ENCODE assay signal across 20 cellular contexts in the genomic region with DNA sequence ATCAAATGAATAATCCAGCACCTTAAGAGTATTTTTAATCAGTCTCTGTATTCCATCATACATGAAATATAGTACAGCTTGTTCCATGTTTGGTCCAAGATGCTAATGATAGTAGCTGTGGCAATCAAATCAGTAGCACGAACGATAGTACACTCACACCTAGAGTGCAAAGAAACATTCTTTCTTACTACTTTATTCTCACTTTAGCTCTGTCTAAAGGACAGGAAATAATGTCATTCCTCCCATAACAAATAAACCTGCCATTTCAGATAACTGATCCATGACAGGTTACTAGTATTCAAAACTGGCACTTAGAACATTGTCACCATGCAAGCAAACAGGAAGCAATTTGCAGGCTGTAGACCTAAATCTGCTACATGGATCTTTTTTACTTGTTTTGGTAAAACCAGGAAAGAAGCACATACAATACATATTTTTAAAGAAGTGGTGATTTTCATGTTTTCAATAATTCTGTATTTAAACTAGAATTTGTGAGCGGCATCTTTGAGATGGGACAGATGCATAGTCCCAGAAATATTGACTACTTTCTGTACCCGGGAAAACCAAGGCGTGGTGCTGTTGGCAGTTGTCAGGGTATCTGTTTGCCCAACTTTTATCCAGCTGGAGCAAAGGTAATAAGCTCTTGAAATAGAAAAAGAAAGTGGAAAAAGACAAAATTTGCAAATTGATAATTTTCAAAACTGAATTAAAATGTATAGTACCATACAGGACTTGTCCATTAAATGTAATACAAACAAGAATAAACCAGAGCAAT. TPM values are rescaled to one million over a fixed set of nuclear protein-coding genes. Genes with fewer than 3 reads are reported as not detected.
DNase-seq lines count a peak whose midpoint lies in the region; ATAC-seq, FAIRE-seq and TF ChIP-seq lines count a peak whose summit lies in the region.
"Had no signal": no experiment of that assay in that cellular context is flagged by ENCODE, and none has a peak within 500 bp of the region (broad histone marks: within the 10 kb centered on the region; RNA-seq: fewer than 3 reads in every experiment).

No MANE protein-coding gene starts in this region.

- DNase-seq in activated naive CD4-positive, alpha-beta T cell treated with anti-CD3 and anti-CD28 coated beads, Interleukin-2, amount 50 U/mL, for 72 hours (ENCODE audit: low spot score in 2 of 2): no peak
- DNase-seq in activated naive CD4-positive, alpha-beta T cell (lab: John Stamatoyannopoulos, UW): no peak
- peak; percentile 15 for DNase-seq in NCI-H748 treated with DMSO at 0.1 percent for 48 hours (lab: John Stamatoyannopoulos, UW)
- no peak for DNase-seq in keratinocyte (ENCODE audit: low read depth, low spot score)
- DNase-seq in suprapubic skin (ENCODE audit: low spot score in 2 of 2): no peak
- DNase-seq in stimulated activated CD8-positive, alpha-beta memory T cell treated with anti-CD3 and anti-CD28 coated beads, Interleukin-4, amount 100 ng/mL, for 48 hours: no peak
- DNase-seq in frontal cortex (ENCODE audit: low spot score in 2 of 2): no peak
- no peak for DNase-seq in stimulated activated CD4-positive, alpha-beta T cell treated with anti-CD3 and anti-CD28 coated beads, Interleukin-2, amount 100 ng/mL, for 48 hours
- DNase-seq: activated CD8-positive, alpha-beta memory T cell treated with anti-CD3 and anti-CD28 coated beads, Interleukin-2, amount 50 U/mL, for 48 hours; effector CD8-positive, alpha-beta T cell; GF-D8; heart left ventricle; NCI-H187 treated with DMSO at 0.1 percent for 48 hours; NCI-H446 treated with DMSO at 0.1 percent for 48 hours; OCI-M1; retina; substantia nigra had no signal

- H3K79me2 ChIP-seq in keratinocyte (ENCODE audit: control insufficient read depth, insufficient read depth, low read length): peaks cover 2% of the 10 kb centered on the region

- no peak overlapping the region for H3K27ac Mint-ChIP-seq in activated naive CD4-positive, alpha-beta T cell treated with anti-CD3 and anti-CD28 coated beads, Interleukin-2, amount 50 U/mL, for 72 hours
- H3K27ac Mint-ChIP-seq: T-helper 2 cell treated with Interferon-gamma antibody and Interleukin-4, amounts not matched to agents 5 μg/mL and 100 μg/mL, for 36 hours had no signal

- no peak for TF ChIP-seq EP300 in suprapubic skin (IDR thresholded peaks at IDR 0.05)

- no peaks in the 10 kb centered on the region for H3K36me3 ChIP-seq in keratinocyte (ENCODE audit: control insufficient read depth in 2 of 2, extremely low read depth in 1 of 2, insufficient read depth in 2 of 2, low read length in 2 of 2)
- H3K36me3 ChIP-seq in suprapubic skin: no peaks in the 10 kb centered on the region
- H3K36me3 ChIP-seq: heart left ventricle, SJSA1 had no signal

- TF ChIP-seq CTCF in keratinocyte (optimal IDR thresholded peaks at IDR 0.05 in 1 of 3, IDR thresholded peaks at IDR 0.05 in 1 of 3, conservative IDR thresholded peaks at IDR 0.05 in 1 of 3; ENCODE audit: extremely low read depth in 1 of 3, insufficient read depth in 2 of 3, low read length in 3 of 3) (no peak), suprapubic skin (IDR thresholded peaks at IDR 0.05) (no peak)

- no peaks in the 10 kb centered on the region for H3K9me1 ChIP-seq in keratinocyte (ENCODE audit: control insufficient read depth, extremely low read depth, insufficient read depth, low read length)

- ATAC-seq in activated naive CD4-positive, alpha-beta T cell treated with anti-CD3 and anti-CD28 coated beads, Interleukin-2, amount 50 U/mL, for 72 hours: peak; percentile 56 to 70
- ATAC-seq: heart left ventricle had no signal

- no peak overlapping the region for H3K9ac ChIP-seq in keratinocyte (ENCODE audit: control insufficient read depth, extremely low read depth, insufficient read depth, low read length)

- no peak for FAIRE-seq in keratinocyte (lab: Jason Lieb, UNC)
- no peak for FAIRE-seq in frontal cortex (lab: Jason Lieb, UNC)
- FAIRE-seq: bronchial epithelial cell had no signal

- dilution Hi-C loops in keratinocyte (cut with MboI; ENCODE audit: extremely low pct_ligation_motif_present, low sequenced_read_pairs): no loop called here

- 62% methylated on average over 5 of the region's 5 CpGs for WGBS in suprapubic skin

- no peaks in the 10 kb centered on the region for H4K20me1 ChIP-seq in keratinocyte (ENCODE audit: control insufficient read depth, extremely low read depth, insufficient read depth, low read length)

- no peaks in the 10 kb centered on the region for H3K9me3 Mint-ChIP-seq in activated naive CD4-positive, alpha-beta T cell treated with anti-CD3 and anti-CD28 coated beads, Interleukin-2, amount 50 U/mL, for 72 hours
- H3K9me3 Mint-ChIP-seq: T-helper 2 cell treated with Interferon-gamma antibody and Interleukin-4, amounts not matched to agents 5 μg/mL and 100 μg/mL, for 36 hours had no signal

- H3K27me3 ChIP-seq in keratinocyte (ENCODE audit: control insufficient read depth, extremely low read depth, insufficient read depth, low read length): no peaks in the 10 kb centered on the region
- H3K27me3 ChIP-seq in suprapubic skin: no peaks in the 10 kb centered on the region
- H3K27me3 ChIP-seq: heart left ventricle, SJSA1 had no signal

- H3K36me3 Mint-ChIP-seq in activated naive CD4-positive, alpha-beta T cell treated with anti-CD3 and anti-CD28 coated beads, Interleukin-2, amount 50 U/mL, for 72 hours: no peaks in the 10 kb centered on the region

- no peak for TF ChIP-seq POLR2A in suprapubic skin (IDR thresholded peaks at IDR 0.05)

- peak overlapping the region; percentile 69 for H2AFZ ChIP-seq in keratinocyte (ENCODE audit: control insufficient read depth, low read length)

- H3K27ac ChIP-seq in keratinocyte (ENCODE audit: control insufficient read depth, insufficient read depth, low read length) (no peak overlapping the region), suprapubic skin (peak overlapping the region; percentile 70)
- H3K27ac ChIP-seq: SJSA1 had no signal

- H3K4me2 ChIP-seq in keratinocyte (ENCODE audit: control insufficient read depth, extremely low read depth, insufficient read depth, low read depth, low read length): peak overlapping the region; percentile 71

- H3K4me3 ChIP-seq in keratinocyte (ENCODE audit: control insufficient read depth in 2 of 3, extremely low read depth in 1 of 3, insufficient read depth in 2 of 3, low read depth in 1 of 3, low read length in 3 of 3) (peak overlapping the region in 1 of 3 experiments; percentile 37), suprapubic skin (no peak overlapping the region)
- H3K4me3 ChIP-seq: heart left ventricle, SJSA1 had no signal

- H3K4me1 ChIP-seq in keratinocyte (ENCODE audit: control insufficient read depth, extremely low read depth, insufficient read depth, low read length) (peaks cover 31% of the 10 kb centered on the region), suprapubic skin (peaks cover 26% of the 10 kb centered on the region)
- H3K4me1 ChIP-seq: SJSA1 had no signal

- H3K9me3 ChIP-seq in keratinocyte (ENCODE audit: control insufficient read depth, low read depth, low read length): no peaks in the 10 kb centered on the region
- no peaks in the 10 kb centered on the region for H3K9me3 ChIP-seq in suprapubic skin
- H3K9me3 ChIP-seq: heart left ventricle, SJSA1 had no signal

RNA-seq across cellular contexts. Expression of a gene that starts 49.5 kb away (rescaled TPM):
- total RNA-seq in activated naive CD4-positive, alpha-beta T cell treated with anti-CD3 and anti-CD28 coated beads, Interleukin-2, amount 50 U/mL, for 72 hours: 1 to 10 TPM; 1.8 to 8.9 TPM
- polyA plus RNA-seq in keratinocyte: 7.1 to 12.3 TPM (median 8.2 TPM) in 3 replicates
- polyA plus RNA-seq in keratinocyte (2011; ENCODE audit: low read depth): 1.3 TPM
- 2.3 and 5.5 TPM in 2 replicates for polyA plus RNA-seq in keratinocyte (2011; cell fraction: cytosol; rRNA removed)
- polyA plus RNA-seq in keratinocyte (2011; cell fraction: nucleus; rRNA removed): 13.3 and 14.6 TPM in 2 replicates
- polyA plus RNA-seq in keratinocyte (2012; ENCODE audit: low replicate concordance): 3.6 and 4.3 TPM in 2 replicates
- 12.6 to 57.2 TPM (median 43.7 TPM) in 3 replicates for polyA minus RNA-seq in keratinocyte
- polyA minus RNA-seq in keratinocyte (2011; cell fraction: cytosol; rRNA and poly(A)+ RNA removed): 12.3 TPM
- polyA minus RNA-seq in keratinocyte (2011; cell fraction: nucleus; rRNA and poly(A)+ RNA removed): 33.8 and 72.4 TPM in 2 replicates
- total RNA-seq in suprapubic skin: 10 to 100 TPM; 38.3 to 95.3 (median 66.5) TPM
- 11.0 TPM for total RNA-seq in frontal cortex
